Comparison of ENCODE assay signal across 11 cellular contexts in the genomic region with DNA sequence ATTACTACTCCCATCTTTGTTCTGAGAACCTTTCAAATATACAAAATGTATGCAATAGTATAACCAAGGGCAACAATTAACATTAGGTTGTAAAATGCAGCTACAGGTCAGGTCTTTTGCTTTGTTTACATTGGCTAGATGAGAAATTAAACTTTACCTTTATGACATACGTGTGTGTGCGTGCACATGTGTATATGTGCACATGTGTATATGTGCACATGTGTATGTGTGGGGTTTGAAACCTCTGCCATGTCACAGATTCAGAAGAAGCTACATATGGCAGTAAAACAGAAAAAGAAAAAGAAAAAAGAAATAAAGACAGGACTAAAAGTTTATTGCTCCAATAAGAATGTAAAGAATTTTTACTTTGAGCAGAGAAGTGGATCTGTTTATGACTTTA.
"Had no signal": no experiment of that assay in that cellular context is flagged by ENCODE, and none has a peak within 500 bp of the region (broad histone marks: within the 10 kb centered on the region; RNA-seq: fewer than 3 reads in every experiment).

No MANE protein-coding gene starts in this region.

- H3K36me3 ChIP-seq: HAP-1 had no signal

- H3K27ac ChIP-seq: GM23248 had no signal

- H3K27ac Mint-ChIP-seq: GM23338, H9, HFFc6 had no signal

- H2AFZ ChIP-seq: GM23248, GM23338 had no signal

- H3K9me3 ChIP-seq: HAP-1 had no signal

- H3K9ac ChIP-seq: GM23248 had no signal

- H3K4me3 ChIP-seq: GM23248, GM23338, HAP-1 had no signal

- FAIRE-seq: H1, H54 had no signal

- H3K9me3 Mint-ChIP-seq: GM23338, H9, HFFc6 had no signal

- DNase-seq: GM23248, GOT3, H7, H9, HCEC 1CT, HFFc6 had no signal

- ATAC-seq: GM23338, HCT116 had no signal

- H3K4me3 Mint-ChIP-seq: GM23338, H9, HFFc6 had no signal

- H3K4me2 ChIP-seq: GM23338 had no signal
